ENCODE assay signal across 7 cellular contexts in genomic region chr7:104207731-104208420, GRCh38. TPM values are rescaled to one million over a fixed set of nuclear protein-coding genes. Genes with fewer than 3 reads are reported as not detected.
DNase-seq lines count a peak whose midpoint lies in the region; ATAC-seq and TF ChIP-seq lines count a peak whose summit lies in the region.

Gene ORC5, minus strand, starts transcription at chr7:104208013. Its CDS starts 109 bp downstream, at chr7:104207904.

- H3K36me3 ChIP-seq in gastrocnemius medialis: peaks cover 0 to 7% of the 10 kb centered on the region in 2 donors

- H3K27ac ChIP-seq in gastrocnemius medialis: peak within 1 kb of the TSS; percentile 80 to 85 (median 84)

- TF ChIP-seq POLR2A in GM18505 (IDR thresholded peaks at IDR 0.05; ENCODE audit: borderline replicate concordance, extremely low read depth, insufficient read depth, insufficient read length) (peak; percentile 96), gastrocnemius medialis (IDR thresholded peaks at IDR 0.05) (peak; percentile 45 to 46)

- no peaks in the 10 kb centered on the region for H3K9me3 ChIP-seq in gastrocnemius medialis

- intact Hi-C loops in gastrocnemius medialis (cut with DNase I; ENCODE audit: low total_unique reads): no loop called here

- in situ Hi-C loops in astrocyte of the spinal cord (cut with HindIII; ENCODE audit: low sequenced_read_pairs) (no loop called here), gastrocnemius medialis (cut with MboI; ENCODE audit: low sequenced_read_pairs in 4 of 4) (no loop called here)

- no peaks in the 10 kb centered on the region for H3K27me3 ChIP-seq in gastrocnemius medialis

- DNase-seq in NCI-H2029 (lab: John Stamatoyannopoulos, UW) (peak; percentile 82), T1000 (lab: John Stamatoyannopoulos, UW) (peak; percentile 36), astrocyte of the spinal cord (ENCODE audit: low read depth, low spot score) (peak; percentile 81), iPS DF 19.7 (ENCODE audit: low read depth, low spot score) (peak; percentile 20), gastrocnemius medialis (peak; percentile 26 to 62)

- H3K4me3 ChIP-seq in astrocyte of the spinal cord (ENCODE audit: low read depth, low read length) (peak within 1 kb of the TSS; percentile 99), gastrocnemius medialis (peak within 1 kb of the TSS; percentile 78 to 89 (median 84))

- H3K4me1 ChIP-seq in gastrocnemius medialis: peaks cover 16 to 25% of the 10 kb centered on the region in 2 donors

- TF ChIP-seq CTCF in astrocyte of the spinal cord (IDR thresholded peaks at IDR 0.05; ENCODE audit: low read depth, low read length) (no peak), gastrocnemius medialis (IDR thresholded peaks at IDR 0.05 in 4 of 5, conservative IDR thresholded peaks at IDR 0.05 in 1 of 5) (no peak)

- peak; percentile 100 for ATAC-seq in GM18505 (IDR thresholded peaks at IDR 0.05; ENCODE audit: unreplicated experiment)
- peak; percentile 99 for ATAC-seq in HG02885 (IDR thresholded peaks at IDR 0.05; ENCODE audit: poor library complexity, unreplicated experiment)
- peak; percentile 96 to 98 for ATAC-seq in gastrocnemius medialis

RNA-seq across cellular contexts. Expression of gene ORC5, which starts in this region (rescaled TPM):
- total RNA-seq in gastrocnemius medialis: 10 to 100 TPM in 2 of 4 donors, 1 to 10 TPM in 2; 4.3 to 58.1 (median 12.6) TPM

Comparison
In these comparisons a context has a peak if more than half of its experiments do, and no peak if none do; other contexts are left out.
1. Peak in every context shown above with its lines: DNase-seq, ATAC-seq, H3K4me3 ChIP-seq and H3K27ac ChIP-seq.
2. DNase-seq: peak in every context shown above with its lines; median percentile 82 in NCI-H2029; 81 in astrocyte of the spinal cord; 44 in gastrocnemius medialis; 36 in T1000; 20 in iPS DF 19.7.